ENCODE assay signal across 10 cellular contexts in the genomic region with DNA sequence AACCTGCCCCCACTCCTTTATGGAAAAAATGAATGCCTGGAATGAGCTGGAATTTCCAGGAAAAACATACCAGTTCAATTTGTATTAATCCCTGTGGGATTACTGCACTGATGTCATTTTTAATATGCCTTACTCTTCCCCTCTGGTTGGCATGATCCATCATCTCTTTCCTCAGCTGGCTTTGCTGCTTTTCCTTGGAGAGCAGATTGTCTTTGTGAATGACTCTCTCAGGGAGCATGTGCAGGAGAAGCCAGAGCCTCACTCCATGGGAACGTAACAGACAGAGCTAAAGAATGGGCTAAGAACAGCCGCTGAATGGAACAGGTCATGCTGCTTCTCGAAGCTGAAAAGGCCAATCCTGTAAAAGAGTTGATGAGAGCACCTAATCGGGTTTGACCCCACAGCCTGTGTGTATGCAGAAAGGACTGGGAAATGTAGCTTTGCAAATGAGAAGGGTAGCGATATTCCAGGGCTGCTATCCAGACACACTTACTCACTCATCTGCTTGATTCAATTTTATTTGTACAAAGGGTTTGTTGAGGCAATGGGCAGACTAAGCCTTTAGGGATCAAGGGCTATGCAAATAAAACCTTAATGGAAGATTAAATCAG. TPM values are rescaled to one million over a fixed set of nuclear protein-coding genes. Genes with fewer than 3 reads are reported as not detected.
DNase-seq lines count a peak whose midpoint lies in the region; ATAC-seq, FAIRE-seq and TF ChIP-seq lines count a peak whose summit lies in the region.
"Had no signal": no experiment of that assay in that cellular context is flagged by ENCODE, and none has a peak within 500 bp of the region (broad histone marks: within the 10 kb centered on the region; RNA-seq: fewer than 3 reads in every experiment).

No MANE protein-coding gene starts in this region.

- H3K27ac ChIP-seq in astrocyte (ENCODE audit: low read depth, low read length) (peak overlapping the region; percentile 79), left ventricle myocardium inferior (replicated peaks) (peak overlapping the region; percentile 53), smooth muscle cell (ENCODE audit: low read depth) (peak overlapping the region; percentile 92), upper lobe of right lung (no peak overlapping the region)
- H3K27ac ChIP-seq: SJSA1 had no signal

- 31% methylated on average over 5 of the region's 5 CpGs for WGBS in smooth muscle cell (ENCODE audit: low lambda C conversion rate)

- H3K9me3 ChIP-seq in astrocyte (ENCODE audit: insufficient read depth, low read depth, low read length) (peaks cover 2% of the 10 kb centered on the region), left ventricle myocardium inferior (replicated peaks) (peaks cover 5% of the 10 kb centered on the region), smooth muscle cell (replicated peaks; ENCODE audit: low read depth) (no peaks in the 10 kb centered on the region), upper lobe of right lung (no peaks in the 10 kb centered on the region)

- intact Hi-C loops in left ventricle myocardium inferior (cut with micrococcal nuclease) = no loop called here
- intact Hi-C loops in upper lobe of right lung (cut with DNase I) = no loop called here

- no peaks in the 10 kb centered on the region for H3K27me3 Mint-ChIP-seq in astrocyte (ENCODE audit: low read depth, unreplicated experiment)

- H3F3A ChIP-seq in smooth muscle cell (ENCODE audit: low read depth) = peaks cover 5% of the 10 kb centered on the region

- H4K20me1 ChIP-seq in astrocyte (ENCODE audit: insufficient read depth, low read length) (no peaks in the 10 kb centered on the region), smooth muscle cell (ENCODE audit: low read depth) (no peaks in the 10 kb centered on the region)

- H2AFZ ChIP-seq in astrocyte (ENCODE audit: low read depth, low read length) = peak overlapping the region; percentile 42
- peak overlapping the region; percentile 12 for H2AFZ ChIP-seq in smooth muscle cell (ENCODE audit: low read depth)

- H3K9ac ChIP-seq in astrocyte (ENCODE audit: low read length) = peak overlapping the region; percentile 49
- H3K9ac ChIP-seq in smooth muscle cell (ENCODE audit: low read depth) = peak overlapping the region; percentile 77

- TF ChIP-seq CTCF in astrocyte (IDR thresholded peaks at IDR 0.05; ENCODE audit: insufficient read depth, low read depth, low read length) = no peak
- no peak for TF ChIP-seq CTCF in left ventricle myocardium inferior (IDR thresholded peaks at IDR 0.05; ENCODE audit: borderline replicate concordance)
- no peak for TF ChIP-seq CTCF in smooth muscle cell (IDR thresholded peaks at IDR 0.05; ENCODE audit: borderline replicate concordance, insufficient read depth, poor library complexity, severe bottlenecking)
- no peak for TF ChIP-seq CTCF in upper lobe of right lung (IDR thresholded peaks at IDR 0.05)

- ATAC-seq in upper lobe of right lung = no peak

- H3K9me3 Mint-ChIP-seq in astrocyte (ENCODE audit: unreplicated experiment) = peaks cover 4% of the 10 kb centered on the region

- H3K4me3 ChIP-seq in astrocyte (ENCODE audit: insufficient read depth, low read depth, low read length) (peak overlapping the region; percentile 2), left ventricle myocardium inferior (no peak overlapping the region), smooth muscle cell (no peak overlapping the region), upper lobe of right lung (no peak overlapping the region)
- H3K4me3 ChIP-seq: SJSA1 had no signal

- H3K27me3 ChIP-seq in astrocyte (ENCODE audit: insufficient read depth, low read length) (no peaks in the 10 kb centered on the region), left ventricle myocardium inferior (ENCODE audit: low read depth) (no peaks in the 10 kb centered on the region), smooth muscle cell (ENCODE audit: low read depth) (no peaks in the 10 kb centered on the region), upper lobe of right lung (no peaks in the 10 kb centered on the region)
- H3K27me3 ChIP-seq: SJSA1 had no signal

- H3K4me1 Mint-ChIP-seq in astrocyte (ENCODE audit: low read depth, unreplicated experiment) = peaks cover 9% of the 10 kb centered on the region
- H3K4me1 Mint-ChIP-seq: memory B cell had no signal

- DNase-seq in LHCN-M2 (ENCODE audit: low read depth) (peak; percentile 93), astrocyte (ENCODE audit: low read depth) (peak; percentile 74), left ventricle myocardium inferior (no peak), smooth muscle cell (lab: John Stamatoyannopoulos, UW; ENCODE audit: unreplicated experiment) (no peak), upper lobe of right lung (no peak), NCI-H1105 treated with DMSO at 0.1 percent for 48 hours (lab: John Stamatoyannopoulos, UW) (no peak), SHP77 (lab: John Stamatoyannopoulos, UW) (no peak)
- no peak for DNase-seq in effector CD8-positive, alpha-beta T cell (lab: John Stamatoyannopoulos, UW)

- H3K4me1 ChIP-seq in astrocyte (ENCODE audit: insufficient read depth, low read length) = peaks cover 16% of the 10 kb centered on the region
- H3K4me1 ChIP-seq in left ventricle myocardium inferior = peaks cover 40% of the 10 kb centered on the region
- H3K4me1 ChIP-seq in smooth muscle cell (ENCODE audit: low read depth) = peaks cover 17% of the 10 kb centered on the region
- H3K4me1 ChIP-seq in upper lobe of right lung = no peaks in the 10 kb centered on the region
- H3K4me1 ChIP-seq: SJSA1 had no signal

- H3K4me3 Mint-ChIP-seq in astrocyte (ENCODE audit: unreplicated experiment) = peak overlapping the region; percentile 65
- H3K4me3 Mint-ChIP-seq: memory B cell had no signal

- H3K36me3 Mint-ChIP-seq in astrocyte (ENCODE audit: low read depth, unreplicated experiment) = peaks cover 13% of the 10 kb centered on the region

- H3K36me3 ChIP-seq in astrocyte (ENCODE audit: insufficient read depth, low read length) (no peaks in the 10 kb centered on the region), left ventricle myocardium inferior (no peaks in the 10 kb centered on the region), smooth muscle cell (ENCODE audit: low read depth) (peaks cover 3% of the 10 kb centered on the region), upper lobe of right lung (no peaks in the 10 kb centered on the region)
- H3K36me3 ChIP-seq: SJSA1 had no signal

- H3K79me2 ChIP-seq in astrocyte (ENCODE audit: insufficient read depth, low read length) = peaks cover 26% of the 10 kb centered on the region
- H3K79me2 ChIP-seq in smooth muscle cell (ENCODE audit: low read depth) = no peaks in the 10 kb centered on the region

- FAIRE-seq in astrocyte (lab: Jason Lieb, UNC) = peak; percentile 87

- H3K4me2 ChIP-seq in astrocyte (ENCODE audit: low read length) (peak overlapping the region; percentile 68), smooth muscle cell (peak overlapping the region; percentile 78)

- H3K27ac Mint-ChIP-seq in astrocyte (ENCODE audit: unreplicated experiment) = peak overlapping the region; percentile 79
- H3K27ac Mint-ChIP-seq: memory B cell had no signal

RNA-seq across cellular contexts. Expression of a gene that starts 20.7 kb away (rescaled TPM):
- total RNA-seq in LHCN-M2 (2014; rRNA removed) (245 and 251 TPM in 2 replicates), astrocyte (112 and 113 TPM in 2 replicates), left ventricle myocardium inferior (105 TPM), smooth muscle cell (42.4 and 54.9 TPM in 2 replicates), upper lobe of right lung (124 TPM)
- polyA plus RNA-seq in LHCN-M2 (2012) = 112 TPM
- polyA plus RNA-seq in smooth muscle cell = 90.9 and 109 TPM in 2 replicates

Comparison
In these comparisons a context has a peak if more than half of its experiments do, and no peak if none do; other contexts are left out.
1. DNase-seq: peak in LHCN-M2 (single experiment) and astrocyte (single experiment); none in left ventricle myocardium inferior (single experiment), smooth muscle cell (single experiment), upper lobe of right lung (single experiment), effector CD8-positive, alpha-beta T cell (single experiment), NCI-H1105 treated with DMSO at 0.1 percent for 48 hours (single experiment) and SHP77 (0 of 2).